ENCODE assay signal across 8 cellular contexts in the genomic region with DNA sequence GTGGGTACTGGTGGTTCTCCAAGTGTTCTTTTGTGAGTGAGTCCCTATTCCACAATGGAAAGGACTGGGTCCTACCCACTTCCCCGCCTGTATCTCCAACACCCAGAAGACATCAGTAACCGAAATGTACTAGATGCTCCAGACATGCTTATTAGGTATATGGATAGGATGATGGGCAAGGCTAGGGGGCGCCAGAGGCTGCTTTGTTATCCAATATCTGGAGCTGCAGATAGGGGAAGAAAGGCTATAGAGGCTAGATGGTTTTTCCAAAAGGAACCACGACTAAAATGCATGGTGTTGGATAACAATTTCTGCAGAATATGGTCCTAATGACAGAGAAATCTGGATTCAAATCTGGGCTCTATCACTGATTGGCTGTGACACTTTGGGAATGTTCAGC. TPM values are rescaled to one million over a fixed set of nuclear protein-coding genes. Genes with fewer than 3 reads are reported as not detected.
A peak's percentile ranks its signal among the peaks of the same experiment; 100 is the strongest.
DNase-seq lines count a peak whose midpoint lies in the region; ATAC-seq and TF ChIP-seq lines count a peak whose summit lies in the region.

No MANE protein-coding gene starts in this region.

- intact Hi-C loops in body of pancreas (cut with DNase I): loop anchor here (5.0 to 10.0 kb wide), 2 partner anchors 74 to 382 kb away; no protein-coding TSS in a partner anchor

- peak overlapping the region in 1 of 4 donors; percentile 66 for H3K27ac ChIP-seq in body of pancreas

- H3K4me3 ChIP-seq in GM06990 (replicated peaks; ENCODE audit: low read depth, low read length) (no peak overlapping the region), MG63 (no peak overlapping the region), body of pancreas (no peak overlapping the region)

- ATAC-seq in body of pancreas: peak; percentile 64
- ATAC-seq in HG03175 (IDR thresholded peaks at IDR 0.05; ENCODE audit: unreplicated experiment): no peak
- ATAC-seq in HG03139 (IDR thresholded peaks at IDR 0.05; ENCODE audit: unreplicated experiment): no peak

- H3K9me3 ChIP-seq in MG63: no peaks in the 10 kb centered on the region
- no peaks in the 10 kb centered on the region for H3K9me3 ChIP-seq in body of pancreas

- WGBS in body of pancreas, 2 donors: 27 to 37% methylated on average over 4 of the region's 4 CpGs

- H3K27me3 ChIP-seq in GM06990 (replicated peaks; ENCODE audit: control insufficient read depth, insufficient read depth, low read length) (no peaks in the 10 kb centered on the region), MG63 (no peaks in the 10 kb centered on the region), body of pancreas (no peaks in the 10 kb centered on the region)

- TF ChIP-seq POLR2A in body of pancreas (IDR thresholded peaks at IDR 0.05): no peak

- TF ChIP-seq CTCF in GM06990 (IDR thresholded peaks at IDR 0.05; ENCODE audit: insufficient read depth, low read length, poor library complexity, severe bottlenecking): peak; percentile 75
- TF ChIP-seq CTCF in body of pancreas (IDR thresholded peaks at IDR 0.05): peak; percentile 36 to 94 (median 86)

- H3K4me1 ChIP-seq in body of pancreas: peaks cover 42% of the 10 kb centered on the region

- DNase-seq in GM06990 (ENCODE audit: extremely low read depth, insufficient read length) (no peak), MG63 (peak; percentile 43), SW480 (ENCODE audit: low spot score) (peak; percentile 33), body of pancreas (peak; percentile 78 to 93 (median 90)), kidney tubule cell (ENCODE audit: low spot score) (peak; percentile 67)
- peak; percentile 30 for DNase-seq in stimulated activated CD8-positive, alpha-beta memory T cell treated with anti-CD3 and anti-CD28 coated beads, Interleukin-12 subunit alpha, Interleukin-12 subunit beta, amount 100 ng/mL, for 4 hours (ENCODE audit: low read depth)

- H3K36me3 ChIP-seq in GM06990 (ENCODE audit: control insufficient read depth, insufficient read depth, low read length) (peaks cover 20% of the 10 kb centered on the region), MG63 (no peaks in the 10 kb centered on the region), body of pancreas (replicated peaks in 1 of 2; ENCODE audit: insufficient read depth in 1 of 2, low read depth in 2 of 2) (no peaks in the 10 kb centered on the region)

RNA-seq across cellular contexts. Expression of gene TM9SF3, which starts 56.2 kb away (rescaled TPM):
- total RNA-seq in MG63 (2014; rRNA removed; shearing (Covaris generic); ENCODE audit: low replicate concordance): 28.2 and 45.5 TPM in 2 replicates
- total RNA-seq in body of pancreas: 10 to 100 TPM; 73.7 to 75.2 TPM
